ENCODE assay signal across 8 cellular contexts in genomic region chr1:109213345-109213823, GRCh38. TPM values are rescaled to one million over a fixed set of nuclear protein-coding genes. Genes with fewer than 3 reads are reported as not detected.
DNase-seq lines count a peak whose midpoint lies in the region; ATAC-seq and TF ChIP-seq lines count a peak whose summit lies in the region.

No MANE protein-coding gene starts in this region.

- no TSS peak for BruUV-seq in MCF 10A (replicated peaks; lab: Mats Ljungman, UMichigan)

- H3K9me3 Mint-ChIP-seq in MCF 10A (ENCODE audit: unreplicated experiment), result no peaks in the 10 kb centered on the region

- TF ChIP-seq CTCF in AG04450 (IDR thresholded peaks at IDR 0.05; ENCODE audit: low read depth, low read length), result no peak
- no peak for TF ChIP-seq CTCF in MCF 10A (IDR thresholded peaks at IDR 0.05; ENCODE audit: unreplicated experiment)

- POLR2A ChIA-PET in AG04450 (lab: Yijun Ruan, JAX) (interaction anchor here (0.7 to 1.7 kb wide), 5 partner anchors 10 to 114 kb away, joined by 4 to 8 read pairs (median 6); no protein-coding TSS in a partner anchor), MCF 10A (lab: Yijun Ruan, JAX) (interaction anchor here (0.6 to 4.3 kb wide), 35 partner anchors 8 to 763 kb away, joined by 3 to 72 read pairs (median 7); partner anchors contain the start of genes CELSR2, CLCC1, GNAI3 and GNAT2)

- no peak overlapping the region for H3K9ac ChIP-seq in muscle layer of colon (ENCODE audit: low read length)

- H3K9me3 ChIP-seq in AG04450 (ENCODE audit: control insufficient read depth, insufficient read depth, low read length) (no peaks in the 10 kb centered on the region), muscle layer of colon (ENCODE audit: low read length) (no peaks in the 10 kb centered on the region)

- H3K27me3 Mint-ChIP-seq in MCF 10A (ENCODE audit: insufficient read depth, unreplicated experiment), result no peaks in the 10 kb centered on the region

- DNase-seq in AG04450 (ENCODE audit: low read depth, low spot score) (no peak), MCF 10A (ENCODE audit: unreplicated experiment) (no peak), DMS53 treated with DMSO at 0.1 percent for 48 hours (lab: John Stamatoyannopoulos, UW; ENCODE audit: unreplicated experiment) (no peak), HPDE6-E6E7 (ENCODE audit: extremely low spot score) (no peak)

- H3K27me3 ChIP-seq in AG04450 (ENCODE audit: control insufficient read depth, insufficient read depth, low read length) (no peaks in the 10 kb centered on the region), muscle layer of colon (ENCODE audit: control insufficient read depth in 1 of 2, insufficient read depth in 2 of 2, low read length in 2 of 2) (no peaks in the 10 kb centered on the region)

- ATAC-seq in HG03097 (IDR thresholded peaks at IDR 0.05; ENCODE audit: low FRiP score, unreplicated experiment), result peak; percentile 23
- no peak for ATAC-seq in HG02678 (IDR thresholded peaks at IDR 0.05; ENCODE audit: unreplicated experiment)
- no peak for ATAC-seq in HG02759 (IDR thresholded peaks at IDR 0.05; ENCODE audit: unreplicated experiment)

- intact Hi-C loops in MCF 10A (cut with micrococcal nuclease), result no loop called here

- no peak overlapping the region for H3K27ac ChIP-seq in AG04450 (ENCODE audit: low read depth, low read length)
- H3K27ac ChIP-seq in muscle layer of colon (ENCODE audit: low read depth, low read length), result peak overlapping the region; percentile 85

- peak overlapping the region; percentile 98 for H3K4me3 Mint-ChIP-seq in MCF 10A (ENCODE audit: unreplicated experiment)

- H3K27ac Mint-ChIP-seq in MCF 10A (ENCODE audit: low read depth, unreplicated experiment), result peak overlapping the region; percentile 98

- H3K4me1 ChIP-seq in muscle layer of colon (ENCODE audit: insufficient read depth, low read length), result peaks cover 24% of the 10 kb centered on the region

- H3K4me3 ChIP-seq in AG04450 (ENCODE audit: low read depth, low read length) (peak overlapping the region; percentile 52), muscle layer of colon (ENCODE audit: low read depth in 1 of 2, low read length in 2 of 2) (peak overlapping the region; percentile 97 to 100)

- CTCF ChIA-PET in AG04450 (lab: Charles Lee), result interaction anchor here (1.0 to 6.4 kb wide), 5 partner anchors 11 to 113 kb away, joined by 3 to 30 read pairs (median 4); no protein-coding TSS in a partner anchor
- CTCF ChIA-PET in MCF 10A (lab: Yijun Ruan, JAX), result interaction anchor here (0.5 to 11.3 kb wide), 12 partner anchors 8 to 1221 kb away, joined by 3 to 95 read pairs (median 4); partner anchors contain the start of gene CELSR2

- peaks cover 33% of the 10 kb centered on the region for H3K4me1 Mint-ChIP-seq in MCF 10A (ENCODE audit: insufficient read depth, unreplicated experiment)

- H3K36me3 Mint-ChIP-seq in MCF 10A (ENCODE audit: insufficient read depth, unreplicated experiment), result peaks cover 30% of the 10 kb centered on the region

- H3K36me3 ChIP-seq in muscle layer of colon (ENCODE audit: insufficient read depth, low read length), result no peaks in the 10 kb centered on the region

RNA-seq across cellular contexts. Expression of gene SARS1, which starts 0.3 kb away (rescaled TPM):
- polyA plus RNA-seq in AG04450 (2011; rRNA removed), result 301 and 332 TPM in 2 replicates
- 195 and 210 TPM in 2 replicates for polyA minus RNA-seq in AG04450 (2011; rRNA and poly(A)+ RNA removed)
- total RNA-seq in MCF 10A (2022), result 381 and 492 TPM in 2 replicates

RNA-seq across cellular contexts. Expression of gene CELSR2, which starts 36.0 kb away (rescaled TPM):
- polyA plus RNA-seq in AG04450 (2011; rRNA removed), result 1.1 and 1.8 TPM in 2 replicates
- 5.1 and 7.2 TPM in 2 replicates for polyA minus RNA-seq in AG04450 (2011; rRNA and poly(A)+ RNA removed)
- 6.9 and 7.2 TPM in 2 replicates for total RNA-seq in MCF 10A (2022)
